ENCODE assay signal across 29 cellular contexts in genomic region chr19:7773841-7774240, GRCh38. TPM values are rescaled to one million over a fixed set of nuclear protein-coding genes. Genes with fewer than 3 reads are reported as not detected.
DNase-seq lines count a peak whose midpoint lies in the region; ATAC-seq, FAIRE-seq and TF ChIP-seq lines count a peak whose summit lies in the region.
"Had no signal": no experiment of that assay in that cellular context is flagged by ENCODE, and none has a peak within 500 bp of the region (broad histone marks: within the 10 kb centered on the region; RNA-seq: fewer than 3 reads in every experiment).

No MANE protein-coding gene starts in this region.

- no peak for TF ChIP-seq CTCF in MCF 10A (IDR thresholded peaks at IDR 0.05; ENCODE audit: unreplicated experiment)
- no peak for TF ChIP-seq CTCF in breast epithelium (IDR thresholded peaks at IDR 0.05)
- TF ChIP-seq CTCF in mammary epithelial cell (conservative IDR thresholded peaks at IDR 0.05 in 1 of 2, IDR thresholded peaks at IDR 0.05 in 1 of 2; ENCODE audit: extremely low read depth in 1 of 2, insufficient read depth in 1 of 2, low read depth in 1 of 2, low read length in 2 of 2) = no peak
- TF ChIP-seq CTCF in kidney (IDR thresholded peaks at IDR 0.05; ENCODE audit: borderline replicate concordance, extremely low read depth, insufficient read depth) = no peak
- TF ChIP-seq CTCF in BE2C (IDR thresholded peaks at IDR 0.05; ENCODE audit: low read depth, low read length) = no peak

- dilution Hi-C loops in mammary epithelial cell (cut with HindIII; ENCODE audit: low sequenced_read_pairs) = no loop called here

- no peaks in the 10 kb centered on the region for H3K36me3 Mint-ChIP-seq in MCF 10A (ENCODE audit: insufficient read depth, unreplicated experiment)
- H3K36me3 Mint-ChIP-seq: CD4-positive, alpha-beta memory T cell; T-cell had no signal

- H3K4me2 ChIP-seq in mammary epithelial cell (ENCODE audit: insufficient read depth, low read depth, low read length) = no peak overlapping the region
- H3K4me2 ChIP-seq: A549, GM23338 had no signal

- ATAC-seq in HG03039 (IDR thresholded peaks at IDR 0.05; ENCODE audit: unreplicated experiment) (no peak), HG03159 (IDR thresholded peaks at IDR 0.05; ENCODE audit: unreplicated experiment) (no peak)
- ATAC-seq: A549, GM12878, GM23338, Panc1, T-cell had no signal

- no peak overlapping the region for H3K27ac ChIP-seq in breast epithelium
- no peak overlapping the region for H3K27ac ChIP-seq in mammary epithelial cell (ENCODE audit: insufficient read depth, low read depth, low read length)
- no peak overlapping the region for H3K27ac ChIP-seq in kidney (ENCODE audit: low read depth in 2 of 2, low read length in 2 of 2)
- H3K27ac ChIP-seq: A549, SJCRH30 had no signal

- H3K9me3 ChIP-seq in breast epithelium = no peaks in the 10 kb centered on the region
- H3K9me3 ChIP-seq in mammary epithelial cell (replicated peaks; ENCODE audit: insufficient read depth, low read length) = no peaks in the 10 kb centered on the region
- H3K9me3 ChIP-seq in kidney (ENCODE audit: control insufficient read depth in 1 of 2, low read length in 2 of 2) = no peaks in the 10 kb centered on the region
- H3K9me3 ChIP-seq in BE2C = no peaks in the 10 kb centered on the region
- H3K9me3 ChIP-seq: A549, Caco-2, SJCRH30 had no signal

- no peaks in the 10 kb centered on the region for H4K20me1 ChIP-seq in mammary epithelial cell (ENCODE audit: insufficient read depth, low read length)

- no peak for TF ChIP-seq POLR2A in breast epithelium (IDR thresholded peaks at IDR 0.05)

- intact Hi-C loops in MCF 10A (cut with micrococcal nuclease) = no loop called here
- intact Hi-C loops in breast epithelium (cut with DNase I; ENCODE audit: low total_unique reads) = no loop called here
- intact Hi-C loops in mammary epithelial cell (cut with micrococcal nuclease) = no loop called here
- intact Hi-C loops in kidney (cut with DNase I) = no loop called here

- H3K4me3 Mint-ChIP-seq in MCF 10A (ENCODE audit: unreplicated experiment) = no peak overlapping the region
- H3K4me3 Mint-ChIP-seq: GM23338 had no signal

- H3K4me1 ChIP-seq in breast epithelium (no peaks in the 10 kb centered on the region), mammary epithelial cell (ENCODE audit: insufficient read depth, low read length) (no peaks in the 10 kb centered on the region), kidney (ENCODE audit: control insufficient read depth in 1 of 2, insufficient read depth in 1 of 2, low read depth in 1 of 2, low read length in 2 of 2) (no peaks in the 10 kb centered on the region), BE2C (no peaks in the 10 kb centered on the region)
- H3K4me1 ChIP-seq: A549, Caco-2, SJCRH30 had no signal

- H3K9ac ChIP-seq in mammary epithelial cell (ENCODE audit: insufficient read depth, low read length) (no peak overlapping the region), kidney (ENCODE audit: low read length in 2 of 2) (no peak overlapping the region)

- H3K27me3 Mint-ChIP-seq in MCF 10A (ENCODE audit: insufficient read depth, unreplicated experiment) = peaks cover 44% of the 10 kb centered on the region
- H3K27me3 Mint-ChIP-seq: T-cell had no signal

- H2AFZ ChIP-seq in mammary epithelial cell (ENCODE audit: low read depth, low read length) = no peak overlapping the region
- H2AFZ ChIP-seq: GM23338 had no signal

- H3K4me1 Mint-ChIP-seq in MCF 10A (ENCODE audit: insufficient read depth, unreplicated experiment) = peaks cover 9% of the 10 kb centered on the region

- no peaks in the 10 kb centered on the region for H3K79me2 ChIP-seq in mammary epithelial cell (ENCODE audit: insufficient read depth, low read length)

- H3K9me3 Mint-ChIP-seq in MCF 10A (ENCODE audit: unreplicated experiment) = no peaks in the 10 kb centered on the region
- H3K9me3 Mint-ChIP-seq: CD4-positive, alpha-beta memory T cell; GM23338; T-cell had no signal

- no peak for FAIRE-seq in kidney (lab: Jason Lieb, UNC)
- FAIRE-seq: A549, GM12878 had no signal

- POLR2A ChIA-PET in MCF 10A (lab: Yijun Ruan, JAX) = interaction anchor here (1.4 to 2.8 kb wide), 3 partner anchors 8 to 93 kb away, joined by 5 to 15 read pairs (median 6); partner anchors contain the start of gene TRAPPC5

- DNase-seq in MCF 10A (ENCODE audit: unreplicated experiment) (peak; percentile 18), breast epithelium (ENCODE audit: low spot score in 2 of 2) (no peak), mammary epithelial cell (peak; percentile 59), kidney (peak; percentile 25), BE2C (no peak)
- DNase-seq: Caco-2; CD4-positive, alpha-beta memory T cell; DMS 273 treated with DMSO at 0.1 percent for 48 hours; DND-41; HCEC 1CT; IMR-90; Karpas-422; MG63; NCI-H1417; NCI-H1694 treated with DMSO at 0.1 percent for 48 hours; NCI-H2081 treated with DMSO at 0.1 percent for 48 hours; NCI-H226; NCI-H510A treated with DMSO at 0.1 percent for 48 hours; NCI-H748 treated with DMSO at 0.1 percent for 48 hours; NK-92 treated with Interleukin-12 subunit alpha and Interleukin-12 subunit beta, amount 100 ng/mL, for 24 hours; SJCRH30; T-cell had no signal

- H3K27me3 ChIP-seq in breast epithelium (peaks cover 0 to 14% of the 10 kb centered on the region in 2 donors), mammary epithelial cell (ENCODE audit: insufficient read depth, low read length) (no peaks in the 10 kb centered on the region), BE2C (peaks cover 33% of the 10 kb centered on the region)
- H3K27me3 ChIP-seq: SJCRH30 had no signal

- BruUV-seq in MCF 10A (replicated peaks; lab: Mats Ljungman, UMichigan) (no TSS peak), mammary epithelial cell (replicated peaks; lab: Mats Ljungman, UMichigan) (no TSS peak)

- WGBS in mammary epithelial cell (ENCODE audit: low coverage, missing lambda C conversion rate) = 29% methylated on average over 9 of the region's 9 CpGs

- in situ Hi-C loops in mammary epithelial cell (cut with MboI; ENCODE audit: low sequenced_read_pairs in 2 of 2) = no loop called here

- no peak overlapping the region for H3K27ac Mint-ChIP-seq in MCF 10A (ENCODE audit: low read depth, unreplicated experiment)
- H3K27ac Mint-ChIP-seq: GM23338 had no signal

- CTCF ChIA-PET in MCF 10A (lab: Yijun Ruan, JAX) (no interaction called here), mammary epithelial cell (lab: Charles Lee; ENCODE audit: low non-redundant PET) (no interaction called here)

- no peaks in the 10 kb centered on the region for H3K36me3 ChIP-seq in breast epithelium
- H3K36me3 ChIP-seq in mammary epithelial cell (ENCODE audit: insufficient read depth, low read length) = no peaks in the 10 kb centered on the region
- no peaks in the 10 kb centered on the region for H3K36me3 ChIP-seq in kidney (ENCODE audit: control insufficient read depth in 1 of 2, insufficient read depth in 2 of 2, low read length in 2 of 2)
- H3K36me3 ChIP-seq in BE2C = no peaks in the 10 kb centered on the region
- H3K36me3 ChIP-seq: MG63, SJCRH30 had no signal

- H3K4me3 ChIP-seq in breast epithelium (no peak overlapping the region), mammary epithelial cell (replicated peaks in 1 of 3; ENCODE audit: insufficient read depth in 1 of 3, low read depth in 2 of 3, low read length in 3 of 3) (no peak overlapping the region), kidney (ENCODE audit: low read length in 2 of 2) (no peak overlapping the region), BE2C (ENCODE audit: low read depth, low read length) (no peak overlapping the region)
- H3K4me3 ChIP-seq: A549, GM12878, GM23338, MG63, SJCRH30 had no signal

RNA-seq across cellular contexts. Expression of gene CLEC4M, which starts 10.8 kb away (rescaled TPM):
- total RNA-seq in MCF 10A (2022) (not detected in 2 replicates), breast epithelium (1 to 10 TPM in 1 of 3 donors, not detected in 2; 1.3 TPM), mammary epithelial cell (not detected), kidney (0.54 TPM)
- polyA plus RNA-seq in mammary epithelial cell (not detected), kidney (ENCODE audit: insufficient read depth, low read depth, low replicate concordance) (not detected)
- polyA minus RNA-seq in mammary epithelial cell = not detected
- polyA plus RNA-seq in BE2C (2012; ENCODE audit: insufficient read depth, insufficient read length, low read depth) = not detected
- total RNA-seq: Caco-2; CD4-positive, alpha-beta memory T cell; GM23338; IMR-90; SJCRH30 had no signal
- polyA plus RNA-seq: A549; BJ; CD4-positive, alpha-beta memory T cell; GM23338; IMR-90 had no signal

RNA-seq across cellular contexts. Expression of gene CD209, which starts 26.5 kb away (rescaled TPM):
- not detected in 2 replicates for total RNA-seq in MCF 10A (2022)
- total RNA-seq in breast epithelium = 1 to 10 TPM; 2.3 to 9.8 (median 2.6) TPM
- not detected for total RNA-seq in mammary epithelial cell
- polyA plus RNA-seq in mammary epithelial cell = not detected
- polyA minus RNA-seq in mammary epithelial cell = not detected
- 11.7 TPM for total RNA-seq in kidney
- 1.2 TPM for polyA plus RNA-seq in kidney (ENCODE audit: insufficient read depth, low read depth, low replicate concordance)
- not detected for polyA plus RNA-seq in BE2C (2012; ENCODE audit: insufficient read depth, insufficient read length, low read depth)
- total RNA-seq: Caco-2, IMR-90, SJCRH30 had no signal
- polyA plus RNA-seq: A549; BJ; CD4-positive, alpha-beta memory T cell; GM23338; IMR-90 had no signal

RNA-seq across cellular contexts. Expression of gene CLEC4G, which starts 41.9 kb away (rescaled TPM):
- total RNA-seq in MCF 10A (2022) (not detected in 2 replicates), breast epithelium (1 to 10 TPM in 2 of 3 donors, not detected in 1; 1.3 to 3.7 TPM), mammary epithelial cell (not detected), kidney (0.72 TPM)
- polyA plus RNA-seq in mammary epithelial cell (not detected), kidney (ENCODE audit: insufficient read depth, low read depth, low replicate concordance) (1.1 TPM)
- not detected for polyA minus RNA-seq in mammary epithelial cell
- polyA plus RNA-seq in BE2C (2012; ENCODE audit: insufficient read depth, insufficient read length, low read depth) = not detected
- total RNA-seq: Caco-2; CD4-positive, alpha-beta memory T cell; GM12878; IMR-90; SJCRH30; T-cell had no signal
- polyA plus RNA-seq: A549; BJ; CD4-positive, alpha-beta memory T cell; IMR-90 had no signal

RNA-seq across cellular contexts. Expression of gene EVI5L, which starts 56.2 kb away (rescaled TPM):
- total RNA-seq in MCF 10A (2022) (23.6 and 25.7 TPM in 2 replicates), breast epithelium (10 to 100 TPM in 1 of 3 donors, 1 to 10 TPM in 2; 7.5 to 12.5 (median 9.2) TPM), mammary epithelial cell (10 to 100 TPM; 15.2 to 17.5 TPM), kidney (15.9 TPM)
- polyA plus RNA-seq in mammary epithelial cell (6.8 TPM), kidney (ENCODE audit: insufficient read depth, low read depth, low replicate concordance) (14.5 TPM)
- polyA minus RNA-seq in mammary epithelial cell = 26.1 TPM
- 22.4 TPM for polyA plus RNA-seq in BE2C (2012; ENCODE audit: insufficient read depth, insufficient read length, low read depth)

Comparison
In these comparisons a context has a peak if more than half of its experiments do, and no peak if none do; other contexts are left out.
1. DNase-seq: peak in MCF 10A (single experiment), mammary epithelial cell (single experiment) and kidney (single experiment); none in breast epithelium (0 of 2) and BE2C (single experiment).